Comparison of ENCODE assay signal across 9 cellular contexts in the genomic region with DNA sequence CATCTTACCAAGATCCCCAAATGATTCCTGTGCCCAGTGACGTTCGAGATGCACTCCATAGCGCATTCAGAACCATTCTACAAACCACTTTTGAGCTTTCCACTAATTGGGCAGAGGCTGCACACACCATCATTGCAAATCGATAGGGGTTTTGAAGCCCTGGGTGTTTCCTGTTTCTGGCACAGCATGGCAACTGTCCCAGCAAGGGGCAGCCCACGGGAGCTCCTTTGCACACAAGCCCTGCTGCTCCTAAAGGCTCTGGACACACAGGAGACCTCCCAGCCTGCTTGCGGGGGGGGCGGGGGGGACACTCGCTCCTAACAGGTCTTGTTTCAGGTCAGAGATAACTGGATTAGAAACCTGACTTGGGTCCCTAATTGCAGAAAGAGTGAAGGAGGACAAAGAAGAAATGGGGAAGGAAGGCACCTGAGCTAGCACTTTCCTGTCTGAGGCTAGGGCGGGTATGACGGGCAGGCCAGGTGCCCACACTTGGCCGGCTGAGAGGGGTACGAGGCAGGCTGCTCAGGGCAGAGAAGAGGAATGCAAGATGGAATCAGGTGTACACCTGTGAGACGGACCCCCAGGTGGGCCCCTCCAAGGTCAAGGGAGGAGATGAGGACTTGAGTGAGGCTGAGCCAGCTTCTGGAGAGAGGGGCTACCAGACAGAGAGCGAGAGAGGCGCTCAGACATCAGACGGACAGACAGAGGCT. TPM values are rescaled to one million over a fixed set of nuclear protein-coding genes. Genes with fewer than 3 reads are reported as not detected.
DNase-seq lines count a peak whose midpoint lies in the region; ATAC-seq lines count a peak whose summit lies in the region.
"Had no signal": no experiment of that assay in that cellular context is flagged by ENCODE, and none has a peak within 500 bp of the region (broad histone marks: within the 10 kb centered on the region; RNA-seq: fewer than 3 reads in every experiment).

No MANE protein-coding gene starts in this region.

- peak overlapping the region; percentile 99 for H3K4me2 ChIP-seq in mesenchymal stem cell (ENCODE audit: low read length, poor library complexity, severe bottlenecking)

- peak overlapping the region; percentile 76 for H3K4me3 Mint-ChIP-seq in activated CD8-positive, alpha-beta memory T cell treated with anti-CD3 and anti-CD28 coated beads, Interleukin-2, amount 10 ng/mL, durations not matched to agents 7 days and 5 days

- ATAC-seq in activated CD8-positive, alpha-beta memory T cell treated with anti-CD3 and anti-CD28 coated beads, Interleukin-2, amount 10 ng/mL, durations not matched to agents 7 days and 5 days, result no peak
- no peak for ATAC-seq in HG03280 (IDR thresholded peaks at IDR 0.05; ENCODE audit: unreplicated experiment)

- H3K14ac ChIP-seq in mesenchymal stem cell (ENCODE audit: low read length in 2 of 2), result peak overlapping the region in 1 of 2 experiments; percentile 94

- no peaks in the 10 kb centered on the region for H3K9me3 Mint-ChIP-seq in activated CD8-positive, alpha-beta memory T cell treated with anti-CD3 and anti-CD28 coated beads, Interleukin-2, amount 10 ng/mL, durations not matched to agents 7 days and 5 days (ENCODE audit: low read depth)

- peaks cover 35% of the 10 kb centered on the region for H3K27me3 Mint-ChIP-seq in activated CD8-positive, alpha-beta memory T cell treated with anti-CD3 and anti-CD28 coated beads, Interleukin-2, amount 10 ng/mL, durations not matched to agents 7 days and 5 days

- no peak for DNase-seq in activated CD8-positive, alpha-beta memory T cell treated with anti-CD3 and anti-CD28 coated beads, Interleukin-2, amount 10 ng/mL, durations not matched to agents 7 days and 5 days
- DNase-seq in activated CD8-positive, alpha-beta memory T cell treated with anti-CD3 and anti-CD28 coated beads, Interleukin-2, amount 50 U/mL, for 48 hours, result no peak
- DNase-seq in adipocyte (ENCODE audit: low read depth) (no peak), mesenchymal stem cell (no peak), DMS153 (lab: John Stamatoyannopoulos, UW) (no peak)
- DNase-seq in central memory CD4-positive, alpha-beta T cell, result no peak
- DNase-seq: SW 1271 had no signal

- H3K9ac ChIP-seq in adipocyte (ENCODE audit: low read length) (no peak overlapping the region), mesenchymal stem cell (ENCODE audit: low read length) (no peak overlapping the region), subcutaneous abdominal adipose tissue (ENCODE audit: low read length in 5 of 5) (peak overlapping the region in 4 of 5 donors; percentile 21 to 79 (median 68))

- H4K8ac ChIP-seq in mesenchymal stem cell (ENCODE audit: low read length), result no peak overlapping the region

- 59% methylated on average over 16 of the region's 16 CpGs for WGBS in mesenchymal stem cell

- no peak overlapping the region for H2BK5ac ChIP-seq in mesenchymal stem cell (ENCODE audit: low read depth, low read length, poor library complexity, severe bottlenecking)

- H2BK15ac ChIP-seq in mesenchymal stem cell (ENCODE audit: low read depth, poor library complexity, severe bottlenecking), result no peak overlapping the region

- peaks cover 12% of the 10 kb centered on the region for H3K4me1 Mint-ChIP-seq in activated CD8-positive, alpha-beta memory T cell treated with anti-CD3 and anti-CD28 coated beads, Interleukin-2, amount 10 ng/mL, durations not matched to agents 7 days and 5 days

- H3K27ac Mint-ChIP-seq in activated CD8-positive, alpha-beta memory T cell treated with anti-CD3 and anti-CD28 coated beads, Interleukin-2, amount 10 ng/mL, durations not matched to agents 7 days and 5 days, result no peak overlapping the region

- peak overlapping the region; percentile 73 for H3K4me3 ChIP-seq in adipocyte (ENCODE audit: low read length)
- H3K4me3 ChIP-seq in mesenchymal stem cell (ENCODE audit: insufficient read depth in 1 of 2, low read depth in 1 of 2, low read length in 2 of 2), result peak overlapping the region; percentile 62 to 69
- peak overlapping the region in 4 of 5 donors; percentile 70 to 89 (median 76) for H3K4me3 ChIP-seq in subcutaneous abdominal adipose tissue (ENCODE audit: low read depth in 1 of 5, low read length in 5 of 5)

- H3K9me3 ChIP-seq in adipocyte (ENCODE audit: control insufficient read depth, low read length) (no peaks in the 10 kb centered on the region), mesenchymal stem cell (ENCODE audit: control insufficient read depth, low read length) (no peaks in the 10 kb centered on the region), subcutaneous abdominal adipose tissue (ENCODE audit: control insufficient read depth in 5 of 5, low read length in 5 of 5) (no peaks in the 10 kb centered on the region)

- H2BK120ac ChIP-seq in mesenchymal stem cell (ENCODE audit: low read depth, low read length), result no peak overlapping the region

- H3K79me1 ChIP-seq in mesenchymal stem cell (replicated peaks; ENCODE audit: low read length, poor library complexity, severe bottlenecking), result no peaks in the 10 kb centered on the region

- peaks cover 10% of the 10 kb centered on the region for H3K27me3 ChIP-seq in adipocyte (replicated peaks; ENCODE audit: control insufficient read depth, insufficient read depth, low read length)
- H3K27me3 ChIP-seq in mesenchymal stem cell (ENCODE audit: control insufficient read depth in 1 of 2, insufficient read depth in 1 of 2, low read length in 2 of 2), result peaks cover 32 to 34% of the 10 kb centered on the region in 2 experiments
- H3K27me3 ChIP-seq in subcutaneous abdominal adipose tissue (ENCODE audit: control insufficient read depth in 5 of 5, insufficient read depth in 4 of 5, low read length in 5 of 5), result no peaks in the 10 kb centered on the region

- no peak overlapping the region for H3K18ac ChIP-seq in mesenchymal stem cell (ENCODE audit: low read depth in 1 of 2, low read length in 2 of 2)

- no peak overlapping the region for H2BK12ac ChIP-seq in mesenchymal stem cell (ENCODE audit: low read length in 2 of 2)

- H4K91ac ChIP-seq in mesenchymal stem cell (ENCODE audit: low read length), result peak overlapping the region; percentile 1

- H3K27ac ChIP-seq in mesenchymal stem cell (ENCODE audit: low read length, poor library complexity, severe bottlenecking) (no peak overlapping the region), subcutaneous abdominal adipose tissue (ENCODE audit: low read depth, low read length) (no peak overlapping the region)

- H2AK5ac ChIP-seq in mesenchymal stem cell (ENCODE audit: low read length, severe bottlenecking), result no peak overlapping the region

- peaks cover 5% of the 10 kb centered on the region for H3K4me1 ChIP-seq in adipocyte (ENCODE audit: control insufficient read depth, insufficient read depth, low read length)
- peaks cover 17% of the 10 kb centered on the region for H3K4me1 ChIP-seq in mesenchymal stem cell (ENCODE audit: control insufficient read depth, insufficient read depth, low read depth, low read length)
- H3K4me1 ChIP-seq in subcutaneous abdominal adipose tissue (ENCODE audit: control insufficient read depth in 5 of 5, insufficient read depth in 5 of 5, low read length in 5 of 5), result peaks cover 0 to 19% (median 15%) of the 10 kb centered on the region in 5 donors

- no peak overlapping the region for H3K4ac ChIP-seq in mesenchymal stem cell (ENCODE audit: low read depth in 1 of 2, low read length in 2 of 2)

- peak overlapping the region; percentile 78 for H2AFZ ChIP-seq in mesenchymal stem cell (ENCODE audit: low read depth, low read length)

- H3K36me3 Mint-ChIP-seq in activated CD8-positive, alpha-beta memory T cell treated with anti-CD3 and anti-CD28 coated beads, Interleukin-2, amount 10 ng/mL, durations not matched to agents 7 days and 5 days, result no peaks in the 10 kb centered on the region

- H3K23ac ChIP-seq in mesenchymal stem cell (ENCODE audit: low read length in 2 of 2), result peak overlapping the region in 1 of 2 experiments; percentile 94

- CTCF ChIA-PET in activated CD8-positive, alpha-beta memory T cell treated with anti-CD3 and anti-CD28 coated beads, Interleukin-2, amount 10 ng/mL, durations not matched to agents 7 days and 5 days (lab: Charles Lee), result interaction anchor here (1.0 kb wide), 1 partner anchor 10 kb away, joined by 3 read pairs; no protein-coding TSS in a partner anchor

- no peaks in the 10 kb centered on the region for H3K36me3 ChIP-seq in adipocyte (ENCODE audit: control insufficient read depth, insufficient read depth, low read length, severe bottlenecking)
- H3K36me3 ChIP-seq in mesenchymal stem cell (ENCODE audit: control insufficient read depth in 1 of 2, insufficient read depth in 2 of 2, low read depth in 1 of 2, low read length in 2 of 2), result no peaks in the 10 kb centered on the region
- no peaks in the 10 kb centered on the region for H3K36me3 ChIP-seq in subcutaneous abdominal adipose tissue (ENCODE audit: control insufficient read depth in 5 of 5, insufficient read depth in 5 of 5, low read length in 5 of 5)

RNA-seq across cellular contexts. Expression of a gene that starts 0.8 kb away (rescaled TPM):
- under 1 TPM; 0.26 to 0.30 TPM for total RNA-seq in activated CD8-positive, alpha-beta memory T cell treated with anti-CD3 and anti-CD28 coated beads, Interleukin-2, amount 10 ng/mL, durations not matched to agents 7 days and 5 days
- polyA plus RNA-seq in mesenchymal stem cell (2013, experiment 1 of 2), result 0.40 TPM
- polyA plus RNA-seq in mesenchymal stem cell (2013, experiment 2 of 2), result 0.15 TPM

RNA-seq across cellular contexts. Expression of a gene that starts 44.9 kb away (rescaled TPM):
- total RNA-seq in activated CD8-positive, alpha-beta memory T cell treated with anti-CD3 and anti-CD28 coated beads, Interleukin-2, amount 10 ng/mL, durations not matched to agents 7 days and 5 days, result not detected
- not detected for polyA plus RNA-seq in mesenchymal stem cell (2013, experiment 1 of 2)
- not detected for polyA plus RNA-seq in mesenchymal stem cell (2013, experiment 2 of 2)

Comparison
In these comparisons a context has a peak if more than half of its experiments do, and no peak if none do; other contexts are left out.
1. H3K9ac ChIP-seq: peak in subcutaneous abdominal adipose tissue (4 of 5); none in adipocyte (single experiment) and mesenchymal stem cell (single experiment).
2. Peak in every context shown above with its lines, with median percentiles within 50 percentile points of each other: H3K4me3 ChIP-seq.